Comparison of ENCODE assay signal across 8 cellular contexts in the genomic region with DNA sequence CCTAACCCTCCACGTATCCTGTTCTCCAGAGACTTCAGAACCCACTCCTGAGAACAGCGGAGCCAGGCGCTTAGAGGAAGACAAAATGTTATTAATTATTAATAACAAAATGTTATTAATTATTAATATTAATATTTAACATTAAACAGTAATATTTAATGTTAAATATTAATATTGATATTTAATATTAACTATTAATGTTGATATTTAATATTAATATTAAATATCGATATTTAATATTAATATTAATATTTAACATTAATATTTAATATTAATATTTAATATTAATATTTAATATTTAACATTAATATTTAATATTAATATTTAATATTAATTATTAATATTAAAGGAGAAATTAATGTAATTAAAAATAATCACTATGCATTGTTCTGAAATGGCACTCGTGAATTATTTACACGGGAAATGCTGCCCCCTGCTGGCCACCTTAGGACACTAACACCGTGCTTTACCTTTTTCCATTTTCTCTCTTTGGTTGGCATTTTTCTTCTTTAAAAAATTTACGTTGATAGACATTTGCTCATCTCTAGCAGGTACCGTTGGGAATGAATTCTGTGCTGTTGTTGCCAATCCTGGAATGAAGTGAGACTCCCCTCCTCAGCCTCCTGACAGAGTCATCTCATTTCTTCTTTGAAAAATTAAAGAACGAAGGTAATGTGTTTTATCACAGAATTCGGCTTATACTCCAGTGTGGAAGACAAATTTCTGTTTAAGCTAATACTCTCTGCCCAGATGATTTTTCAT. TPM values are rescaled to one million over a fixed set of nuclear protein-coding genes. Genes with fewer than 3 reads are reported as not detected.
DNase-seq lines count a peak whose midpoint lies in the region; FAIRE-seq and TF ChIP-seq lines count a peak whose summit lies in the region.

No MANE protein-coding gene starts in this region.

- peaks cover 4 to 31% of the 10 kb centered on the region in 2 donors for H3K27me3 Mint-ChIP-seq in CD8-positive, alpha-beta memory T cell

- no peaks in the 10 kb centered on the region for H3K4me1 ChIP-seq in CD8-positive, alpha-beta memory T cell (ENCODE audit: insufficient read depth, low read length)
- no peaks in the 10 kb centered on the region for H3K4me1 ChIP-seq in kidney (ENCODE audit: control insufficient read depth in 1 of 2, insufficient read depth in 1 of 2, low read depth in 1 of 2, low read length in 2 of 2)

- TF ChIP-seq CTCF in astrocyte of the cerebellum (IDR thresholded peaks at IDR 0.05; ENCODE audit: low read depth, low read length, missing control alignments) = peak; percentile 64
- peak; percentile 75 for TF ChIP-seq CTCF in kidney (IDR thresholded peaks at IDR 0.05; ENCODE audit: borderline replicate concordance, extremely low read depth, insufficient read depth)

- peak; percentile 25 to 67 (median 45) for DNase-seq in CD8-positive, alpha-beta memory T cell
- DNase-seq in HTR-8/SVneo (ENCODE audit: insufficient read length, low spot score) = peak; percentile 18
- peak; percentile 12 to 62 (median 32) for DNase-seq in T-helper 1 cell
- DNase-seq in astrocyte of the cerebellum (ENCODE audit: low read depth) = peak; percentile 9
- DNase-seq in kidney = no peak
- DNase-seq in stimulated activated CD4-positive, alpha-beta T cell treated with anti-CD3 and anti-CD28 coated beads, Interleukin-2, amount 100 ng/mL, for 48 hours = peak; percentile 58 to 66
- DNase-seq in OCI-M2 (lab: John Stamatoyannopoulos, UW; ENCODE audit: unreplicated experiment) = no peak
- DNase-seq in H54 (ENCODE audit: insufficient read length, low spot score) = no peak

- no peaks in the 10 kb centered on the region for H3K9me3 Mint-ChIP-seq in CD8-positive, alpha-beta memory T cell

- H3K36me3 ChIP-seq in CD8-positive, alpha-beta memory T cell (ENCODE audit: insufficient read depth, low read length) = no peaks in the 10 kb centered on the region
- no peaks in the 10 kb centered on the region for H3K36me3 ChIP-seq in kidney (ENCODE audit: control insufficient read depth in 1 of 2, insufficient read depth in 2 of 2, low read length in 2 of 2)

- H3K4me3 Mint-ChIP-seq in CD8-positive, alpha-beta memory T cell = no peak overlapping the region

- CTCF ChIA-PET in CD8-positive, alpha-beta memory T cell (lab: Charles Lee) = interaction anchor here (0.7 to 1.2 kb wide), 3 partner anchors 12 to 33 kb away, joined by 3 to 5 read pairs (median 4); no protein-coding TSS in a partner anchor

- H3K36me3 Mint-ChIP-seq in CD8-positive, alpha-beta memory T cell = no peaks in the 10 kb centered on the region

- in situ Hi-C loops in astrocyte of the cerebellum (cut with HindIII; ENCODE audit: low sequenced_read_pairs) = no loop called here

- no peak overlapping the region for H3K4me3 ChIP-seq in CD8-positive, alpha-beta memory T cell (ENCODE audit: low read length)
- H3K4me3 ChIP-seq in astrocyte of the cerebellum (ENCODE audit: low read depth, low read length) (no peak overlapping the region), kidney (ENCODE audit: low read length in 2 of 2) (no peak overlapping the region)

- TF ChIP-seq POLR2A in H54 (IDR thresholded peaks at IDR 0.05; ENCODE audit: low read depth, low read length) = no peak

- POLR2A ChIA-PET in CD8-positive, alpha-beta memory T cell (lab: Charles Lee) = no interaction called here

- H3K9me3 ChIP-seq in CD8-positive, alpha-beta memory T cell (ENCODE audit: low read length) = no peaks in the 10 kb centered on the region
- no peaks in the 10 kb centered on the region for H3K9me3 ChIP-seq in kidney (ENCODE audit: control insufficient read depth in 1 of 2, low read length in 2 of 2)

- H3K4me1 Mint-ChIP-seq in CD8-positive, alpha-beta memory T cell = peaks cover 0 to 4% (median 0%) of the 10 kb centered on the region in 3 donors

- no peaks in the 10 kb centered on the region for H3K27me3 ChIP-seq in CD8-positive, alpha-beta memory T cell (ENCODE audit: insufficient read depth, low read length, poor library complexity, severe bottlenecking)

- no peak overlapping the region for H3K27ac ChIP-seq in CD8-positive, alpha-beta memory T cell (ENCODE audit: low read depth, low read length)
- H3K27ac ChIP-seq in kidney (ENCODE audit: low read depth in 2 of 2, low read length in 2 of 2) = no peak overlapping the region

- H3K9ac ChIP-seq in kidney (ENCODE audit: low read length in 2 of 2) = no peak overlapping the region

- intact Hi-C loops in kidney (cut with DNase I) = no loop called here

- no peak overlapping the region for H3K27ac Mint-ChIP-seq in CD8-positive, alpha-beta memory T cell

- FAIRE-seq in HTR-8/SVneo (lab: Jason Lieb, UNC) (no peak), kidney (lab: Jason Lieb, UNC) (peak; percentile 100), H54 (lab: Jason Lieb, UNC) (no peak)

RNA-seq across cellular contexts. Expression of gene GGTLC1, which starts 7.5 kb away (rescaled TPM):
- not detected for total RNA-seq in CD8-positive, alpha-beta memory T cell
- polyA plus RNA-seq in CD8-positive, alpha-beta memory T cell = not detected
- total RNA-seq in kidney = not detected
- polyA plus RNA-seq in kidney (ENCODE audit: insufficient read depth, low read depth, low replicate concordance) = not detected

Comparison
In these comparisons a context has a peak if more than half of its experiments do, and no peak if none do; other contexts are left out.
1. DNase-seq: peak in CD8-positive, alpha-beta memory T cell (5 of 5), HTR-8/SVneo (single experiment), T-helper 1 cell (5 of 5), astrocyte of the cerebellum (single experiment) and stimulated activated CD4-positive, alpha-beta T cell treated with anti-CD3 and anti-CD28 coated beads, Interleukin-2, amount 100 ng/mL, for 48 hours (2 of 2); none in kidney (single experiment), OCI-M2 (single experiment) and H54 (single experiment).